ENCODE assay signal across 8 cellular contexts in the genomic region with DNA sequence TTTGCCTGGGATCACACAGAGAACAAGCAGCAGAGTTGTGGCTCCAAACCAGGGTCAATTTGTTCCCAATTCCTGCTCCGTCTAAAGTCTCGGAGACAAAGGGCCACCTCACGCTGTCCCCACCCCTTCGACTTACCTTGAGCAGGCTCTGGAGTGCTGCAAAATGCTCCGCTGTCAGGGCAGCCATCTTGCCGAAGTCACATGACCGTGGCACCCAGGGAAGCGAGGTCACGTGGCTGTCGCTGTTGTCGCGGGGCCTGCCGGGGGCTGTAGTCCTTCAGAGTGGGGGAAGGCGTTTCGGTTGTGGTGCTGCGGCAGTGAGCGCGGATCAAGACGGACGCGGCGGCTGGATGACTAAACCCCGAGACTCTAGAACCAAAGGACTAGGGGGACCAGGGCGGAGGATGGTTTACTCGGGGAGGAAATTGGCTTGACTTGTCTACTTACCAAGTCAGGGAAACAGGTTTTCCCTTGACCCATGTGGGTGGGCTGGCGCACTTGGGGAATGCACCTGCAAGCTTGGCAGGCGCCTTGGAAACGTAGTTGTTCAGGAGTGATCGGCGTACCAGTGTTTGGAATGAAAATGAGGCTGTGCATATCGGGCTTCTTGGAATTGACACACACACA. TPM values are rescaled to one million over a fixed set of nuclear protein-coding genes. Genes with fewer than 3 reads are reported as not detected.
DNase-seq lines count a peak whose midpoint lies in the region; ATAC-seq and TF ChIP-seq lines count a peak whose summit lies in the region.

Gene COMMD9 (minus strand): TSS at position 199 of the 627 bp plus-strand sequence. CDS start 12 bp downstream, at position 187.

- peak within 1 kb of the TSS; percentile 99 for H2AFZ ChIP-seq in SU-DHL-6 (ENCODE audit: low read depth, low read length, severe bottlenecking)

- peak within 1 kb of the TSS; percentile 64 for H3K4me2 ChIP-seq in SU-DHL-6 (ENCODE audit: low read depth, low read length, poor library complexity, severe bottlenecking)

- H3K27ac ChIP-seq in SU-DHL-6 (ENCODE audit: low read depth, low read length) (no peak within 1 kb of the TSS), ovary (no peak within 1 kb of the TSS), thyroid gland (peak within 1 kb of the TSS in 2 of 3 donors; percentile 12 to 66)

- TF ChIP-seq POLR2A in GM10847 (IDR thresholded peaks at IDR 0.05; ENCODE audit: extremely low read depth, insufficient read length): peak; percentile 69
- peak; percentile 8 for TF ChIP-seq POLR2A in ovary (IDR thresholded peaks at IDR 0.05)
- TF ChIP-seq POLR2A in thyroid gland (IDR thresholded peaks at IDR 0.05): peak in 1 of 2 donors; percentile 67

- ATAC-seq in HG02678 (IDR thresholded peaks at IDR 0.05; ENCODE audit: unreplicated experiment): peak; percentile 100
- peak; percentile 99 for ATAC-seq in Right ventricle myocardium inferior

- H4K20me1 ChIP-seq in SU-DHL-6 (ENCODE audit: low read depth, low read length): 0 out of 2 replicates have a peak, but pooled peaks cover 5% of the 10 kb centered on the region

- TF ChIP-seq CTCF in SU-DHL-6 (IDR thresholded peaks at IDR 0.05; ENCODE audit: insufficient read depth, low read length, poor library complexity, severe bottlenecking) (no peak), ovary (IDR thresholded peaks at IDR 0.05) (no peak), thyroid gland (IDR thresholded peaks at IDR 0.05) (no peak)

- intact Hi-C loops in Right ventricle myocardium inferior (cut with DNase I): no loop called here
- intact Hi-C loops in ovary (cut with DNase I): no loop called here
- intact Hi-C loops in thyroid gland (cut with DNase I): no loop called here

- no peaks in the 10 kb centered on the region for H3K9me2 ChIP-seq in SU-DHL-6 (replicated peaks; ENCODE audit: insufficient read depth, low read length)

- WGBS in ovary, 3 donors: 1 to 2% (median 1%) methylated on average over 31 of the region's 31 CpGs
- WGBS in thyroid gland, 2 donors: 1% methylated on average over 23 to 31 of the region's 31 CpGs

- no peaks in the 10 kb centered on the region for H3K27me3 ChIP-seq in SU-DHL-6 (ENCODE audit: low read length)
- no peaks in the 10 kb centered on the region for H3K27me3 ChIP-seq in ovary
- no peaks in the 10 kb centered on the region for H3K27me3 ChIP-seq in thyroid gland

- H3K4me3 ChIP-seq in SU-DHL-6 (ENCODE audit: insufficient read depth, low read length, poor library complexity, severe bottlenecking): peak within 1 kb of the TSS; percentile 76
- peak within 1 kb of the TSS; percentile 62 for H3K4me3 ChIP-seq in ovary
- H3K4me3 ChIP-seq in thyroid gland (replicated peaks in 1 of 3): peak within 1 kb of the TSS in 2 of 3 donors; percentile 52 to 62

- peak within 1 kb of the TSS; percentile 56 for H3K9ac ChIP-seq in SU-DHL-6 (ENCODE audit: low read length)

- H3K9me3 ChIP-seq in SU-DHL-6 (ENCODE audit: insufficient read depth, low read length): no peaks in the 10 kb centered on the region
- H3K9me3 ChIP-seq in ovary: no peaks in the 10 kb centered on the region
- H3K9me3 ChIP-seq in thyroid gland: no peaks in the 10 kb centered on the region

- peaks cover 3% of the 10 kb centered on the region for H3K4me1 ChIP-seq in ovary (ENCODE audit: insufficient read depth)
- peaks cover 5 to 7% of the 10 kb centered on the region in 2 donors for H3K4me1 ChIP-seq in thyroid gland

- no peak for TF ChIP-seq EP300 in ovary (IDR thresholded peaks at IDR 0.05)

- DNase-seq in NCI-H128 (lab: John Stamatoyannopoulos, UW; ENCODE audit: unreplicated experiment) (peak; percentile 78), Right ventricle myocardium inferior (ENCODE audit: missing footprints) (peak; percentile 97), ovary (peak; percentile 91 to 93 (median 92)), thyroid gland (peak; percentile 94 to 96)
- DNase-seq in activated naive CD8-positive, alpha-beta T cell treated with anti-CD3 and anti-CD28 coated beads, Interleukin-2, amount 50 U/mL, for 16 hours (ENCODE audit: low read depth, low spot score): peak; percentile 87

- H3K36me3 ChIP-seq in SU-DHL-6 (ENCODE audit: low read length) (no peaks in the 10 kb centered on the region), ovary (no peaks in the 10 kb centered on the region), thyroid gland (no peaks in the 10 kb centered on the region)

- no peaks in the 10 kb centered on the region for H3F3A ChIP-seq in SU-DHL-6 (ENCODE audit: insufficient read depth)

- H3K79me2 ChIP-seq in SU-DHL-6 (ENCODE audit: insufficient read depth, low read length): no peaks in the 10 kb centered on the region

RNA-seq across cellular contexts. Expression of gene COMMD9, which starts in this region (rescaled TPM):
- total RNA-seq in Right ventricle myocardium inferior: 56.0 TPM
- total RNA-seq in ovary: 10 to 100 TPM; 18.4 to 47.6 (median 33.0) TPM
- polyA plus RNA-seq in ovary: 10 to 100 TPM; 25.5 to 51.5 TPM
- 10 to 100 TPM; 43.5 to 52.6 (median 51.0) TPM for total RNA-seq in thyroid gland

Comparison
In these comparisons a context has a peak if more than half of its experiments do, and no peak if none do; other contexts are left out.
1. H3K27ac ChIP-seq: peak in thyroid gland (2 of 3); none in SU-DHL-6 (single experiment) and ovary (0 of 2).
2. Peak in every context shown above with its lines, with median percentiles within 50 percentile points of each other: DNase-seq and H3K4me3 ChIP-seq.